In the genomic region with DNA sequence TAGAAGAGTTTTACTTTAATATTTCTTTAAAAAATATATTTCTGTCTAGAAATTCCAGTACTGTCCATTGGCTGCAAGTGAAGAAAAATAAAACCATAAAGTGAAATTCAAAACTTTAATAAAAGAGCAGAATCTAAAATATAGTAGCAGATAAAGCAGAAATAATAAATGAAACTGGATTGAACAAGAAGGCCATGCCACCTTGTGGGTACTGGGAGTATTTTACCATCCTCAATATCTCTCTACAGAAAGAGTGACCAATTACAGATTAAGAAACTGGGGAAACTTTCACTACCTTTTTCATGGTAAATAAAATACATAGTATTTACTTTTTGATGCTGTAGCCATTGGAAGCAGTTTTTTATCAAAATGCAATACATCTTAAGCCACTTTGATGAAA, we compare ENCODE assay signal across 8 cellular contexts.
DNase-seq lines count a peak whose midpoint lies in the region; ATAC-seq and TF ChIP-seq lines count a peak whose summit lies in the region.

No MANE protein-coding gene starts in this region.

- H3K9me3 Mint-ChIP-seq in activated T-cell treated with anti-CD3 and anti-CD28 coated beads, Interleukin-2, amount 50 U/mL, for 4 hours: no peaks in the 10 kb centered on the region

- H3K36me3 ChIP-seq in prostate gland: no peaks in the 10 kb centered on the region

- H3K9me3 ChIP-seq in prostate gland: no peaks in the 10 kb centered on the region

- no peaks in the 10 kb centered on the region for H3K27me3 ChIP-seq in prostate gland (replicated peaks; ENCODE audit: insufficient read depth)

- H3K27me3 Mint-ChIP-seq in activated T-cell treated with anti-CD3 and anti-CD28 coated beads, Interleukin-2, amount 50 U/mL, for 4 hours (ENCODE audit: low read depth): no peaks in the 10 kb centered on the region

- intact Hi-C loops in prostate gland (cut with DNase I): no loop called here

- no peaks in the 10 kb centered on the region for H3K4me1 ChIP-seq in prostate gland (replicated peaks)

- H3K4me3 Mint-ChIP-seq in activated T-cell treated with anti-CD3 and anti-CD28 coated beads, Interleukin-2, amount 50 U/mL, for 4 hours: no peak overlapping the region

- H3K36me3 Mint-ChIP-seq in activated T-cell treated with anti-CD3 and anti-CD28 coated beads, Interleukin-2, amount 50 U/mL, for 4 hours (ENCODE audit: insufficient read depth): no peaks in the 10 kb centered on the region

- H3K27ac ChIP-seq in prostate gland: no peak overlapping the region

- peak in 2 of 4 experiments; percentile 23 to 47 for TF ChIP-seq CTCF in prostate gland (IDR thresholded peaks at IDR 0.05)

- ATAC-seq in HG02678 (IDR thresholded peaks at IDR 0.05; ENCODE audit: unreplicated experiment): peak; percentile 40
- ATAC-seq in activated T-cell treated with anti-CD3 and anti-CD28 coated beads, Interleukin-2, amount 50 U/mL, for 4 hours: no peak

- DNase-seq in EH (ENCODE audit: low read depth): peak; percentile 37
- peak; percentile 25 for DNase-seq in RPMI8226
- peak; percentile 27 for DNase-seq in glomerular visceral epithelial cell (ENCODE audit: extremely low spot score)
- DNase-seq in activated naive CD4-positive, alpha-beta T cell treated with Interleukin-2 at 50 U/mL for 16 hours: no peak
- no peak for DNase-seq in prostate gland (ENCODE audit: low spot score)
- DNase-seq in activated T-cell treated with anti-CD3 and anti-CD28 coated beads, Interleukin-2, amount 50 U/mL, for 4 hours: no peak
- no peak for DNase-seq in stimulated activated CD4-positive, alpha-beta T cell treated with anti-CD3 and anti-CD28 coated beads, Interleukin-12 subunit alpha, Interleukin-12 subunit beta, amount 100 ng/mL, for 4 hours

- peaks cover 25% of the 10 kb centered on the region for H3K4me1 Mint-ChIP-seq in activated T-cell treated with anti-CD3 and anti-CD28 coated beads, Interleukin-2, amount 50 U/mL, for 4 hours (ENCODE audit: low read depth)

- TF ChIP-seq POLR2A in prostate gland (IDR thresholded peaks at IDR 0.05): no peak

- H3K4me3 ChIP-seq in prostate gland: no peak overlapping the region

Comparison
In these comparisons a context has a peak if more than half of its experiments do, and no peak if none do; other contexts are left out.
1. DNase-seq: peak in EH (single experiment), RPMI8226 (single experiment) and glomerular visceral epithelial cell (single experiment); none in activated naive CD4-positive, alpha-beta T cell treated with Interleukin-2 at 50 U/mL for 16 hours (single experiment), prostate gland (single experiment), activated T-cell treated with anti-CD3 and anti-CD28 coated beads, Interleukin-2, amount 50 U/mL, for 4 hours (single experiment) and stimulated activated CD4-positive, alpha-beta T cell treated with anti-CD3 and anti-CD28 coated beads, Interleukin-12 subunit alpha, Interleukin-12 subunit beta, amount 100 ng/mL, for 4 hours (single experiment).